In genomic region chr4:54719378-54719777, GRCh38 we compare ENCODE assay signal across 24 cellular contexts.
"Had no signal": no experiment of that assay in that cellular context is flagged by ENCODE, and none has a peak within 500 bp of the region (broad histone marks: within the 10 kb centered on the region; RNA-seq: fewer than 3 reads in every experiment).

No MANE protein-coding gene starts in this region.

- DNase-seq: activated CD4-positive, alpha-beta T cell treated with anti-CD3 and anti-CD28 coated beads, Interleukin-2, amount 10 ng/mL, durations not matched to agents 7 days and 5 days; activated CD4-positive, CD25-positive, alpha-beta regulatory T cell treated with anti-CD3 and anti-CD28 coated beads, Interleukin-2, amount 50 U/mL, for 72 hours; activated CD8-positive, alpha-beta T cell treated with anti-CD3 and anti-CD28 coated beads for 36 hours; activated gamma-delta T cell; activated naive CD4-positive, alpha-beta T cell treated with anti-CD3 and anti-CD28 coated beads, Interleukin-2, amount 50 U/mL, for 16 hours; activated naive CD8-positive, alpha-beta T cell treated with anti-CD3 and anti-CD28 coated beads, Interleukin-2, amount 50 U/mL, for 24 hours; aorta; cerebellar nuclear complex; cortex of kidney; endodermal cell; foreskin fibroblast; lower lobe of right lung; naive B cell; nucleus accumbens; right cardiac atrium; stimulated activated naive CD8-positive, alpha-beta T cell treated with anti-CD3 and anti-CD28 coated beads, Interleukin-15, amount 100 ng/mL, for 72 hours; T-helper 17 cell; WERI-Rb-1 had no signal

- H3K4me3 ChIP-seq: lower lobe of right lung, suprapubic skin, tibial nerve had no signal

- ATAC-seq: activated CD8-positive, alpha-beta T cell treated with anti-CD3 and anti-CD28 coated beads for 36 hours; activated naive CD8-positive, alpha-beta T cell treated with anti-CD3 and anti-CD28 coated beads, Interleukin-2, amount 50 U/mL, for 24 hours; left lobe of liver; lower lobe of right lung; right cardiac atrium; stimulated activated naive CD8-positive, alpha-beta T cell treated with anti-CD3 and anti-CD28 coated beads, Interleukin-15, amount 100 ng/mL, for 72 hours; T-helper 17 cell had no signal

- H3K4me3 Mint-ChIP-seq: activated CD4-positive, alpha-beta T cell treated with anti-CD3 and anti-CD28 coated beads, Interleukin-2, amount 10 ng/mL, durations not matched to agents 7 days and 5 days; activated CD8-positive, alpha-beta T cell treated with anti-CD3 and anti-CD28 coated beads for 36 hours; activated naive CD8-positive, alpha-beta T cell treated with anti-CD3 and anti-CD28 coated beads, Interleukin-2, amount 50 U/mL, for 24 hours; activated T-helper 1 cell treated with anti-CD3 and anti-CD28 coated beads, Interleukin-12 subunit alpha, Interleukin-12 subunit beta, Interleukin-2, Interleukin-4 antibody, amounts not matched to agents 30 ng/mL and 10 ng/mL and 1 ng/mL, durations not matched to agents 14 hours and 24 hours and 36 hours; endodermal cell; naive B cell; stimulated activated naive CD8-positive, alpha-beta T cell treated with anti-CD3 and anti-CD28 coated beads, Interleukin-15, amount 100 ng/mL, for 72 hours; T-helper 17 cell had no signal

- H3K27ac Mint-ChIP-seq: activated CD4-positive, alpha-beta T cell treated with anti-CD3 and anti-CD28 coated beads, Interleukin-2, amount 10 ng/mL, durations not matched to agents 7 days and 5 days; activated CD8-positive, alpha-beta T cell treated with anti-CD3 and anti-CD28 coated beads for 36 hours; activated naive CD8-positive, alpha-beta T cell treated with anti-CD3 and anti-CD28 coated beads, Interleukin-2, amount 50 U/mL, for 24 hours; activated T-helper 1 cell treated with anti-CD3 and anti-CD28 coated beads, Interleukin-12 subunit alpha, Interleukin-12 subunit beta, Interleukin-2, Interleukin-4 antibody, amounts not matched to agents 30 ng/mL and 10 ng/mL and 1 ng/mL, durations not matched to agents 14 hours and 24 hours and 36 hours; endodermal cell; naive B cell; stimulated activated naive CD8-positive, alpha-beta T cell treated with anti-CD3 and anti-CD28 coated beads, Interleukin-15, amount 100 ng/mL, for 72 hours; T-helper 17 cell had no signal

- H3K9me3 Mint-ChIP-seq: activated CD4-positive, alpha-beta T cell treated with anti-CD3 and anti-CD28 coated beads, Interleukin-2, amount 10 ng/mL, durations not matched to agents 7 days and 5 days; activated CD8-positive, alpha-beta T cell treated with anti-CD3 and anti-CD28 coated beads for 36 hours; activated naive CD8-positive, alpha-beta T cell treated with anti-CD3 and anti-CD28 coated beads, Interleukin-2, amount 50 U/mL, for 24 hours; activated T-helper 1 cell treated with anti-CD3 and anti-CD28 coated beads, Interleukin-12 subunit alpha, Interleukin-12 subunit beta, Interleukin-2, Interleukin-4 antibody, amounts not matched to agents 30 ng/mL and 10 ng/mL and 1 ng/mL, durations not matched to agents 14 hours and 24 hours and 36 hours; endodermal cell; naive B cell; stimulated activated naive CD8-positive, alpha-beta T cell treated with anti-CD3 and anti-CD28 coated beads, Interleukin-15, amount 100 ng/mL, for 72 hours had no signal

- H3K36me3 Mint-ChIP-seq: naive B cell had no signal

- H3K4me1 Mint-ChIP-seq: activated CD4-positive, alpha-beta T cell treated with anti-CD3 and anti-CD28 coated beads, Interleukin-2, amount 10 ng/mL, durations not matched to agents 7 days and 5 days; activated naive CD8-positive, alpha-beta T cell treated with anti-CD3 and anti-CD28 coated beads, Interleukin-2, amount 50 U/mL, for 24 hours; endodermal cell; naive B cell; stimulated activated naive CD8-positive, alpha-beta T cell treated with anti-CD3 and anti-CD28 coated beads, Interleukin-15, amount 100 ng/mL, for 72 hours; T-helper 17 cell had no signal

- FAIRE-seq: bronchial epithelial cell, keratinocyte had no signal

- H3K27me3 Mint-ChIP-seq: activated CD8-positive, alpha-beta T cell treated with anti-CD3 and anti-CD28 coated beads for 36 hours; activated naive CD8-positive, alpha-beta T cell treated with anti-CD3 and anti-CD28 coated beads, Interleukin-2, amount 50 U/mL, for 24 hours; stimulated activated naive CD8-positive, alpha-beta T cell treated with anti-CD3 and anti-CD28 coated beads, Interleukin-15, amount 100 ng/mL, for 72 hours had no signal
